ENCODE assay signal across 9 cellular contexts in the genomic region with DNA sequence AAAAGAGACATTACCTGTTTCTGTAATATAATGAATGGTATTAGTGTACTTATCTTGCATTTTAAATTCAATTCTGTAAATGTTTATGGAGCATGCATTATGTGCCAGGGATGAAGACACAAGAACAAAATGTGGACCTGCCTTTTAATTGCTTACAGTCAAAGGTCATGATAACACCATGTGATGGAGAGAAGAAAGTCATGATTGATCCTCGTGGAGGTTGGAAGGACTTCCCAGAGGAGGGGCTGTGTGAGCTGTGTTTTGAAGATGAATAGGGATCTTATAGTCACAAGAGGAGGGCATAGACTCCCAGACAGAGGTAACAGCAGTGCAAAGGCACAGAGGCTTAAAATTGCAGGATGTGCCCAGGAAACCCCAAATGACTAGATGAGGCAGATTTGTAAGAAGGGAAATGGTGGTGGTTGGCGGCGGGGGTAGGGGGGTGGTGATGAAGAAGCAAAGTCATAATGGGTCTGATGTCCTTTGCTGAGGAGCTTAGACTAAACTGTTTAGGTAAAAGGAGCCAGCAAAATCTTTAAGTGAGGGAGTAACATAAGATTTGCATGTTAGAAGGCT.
DNase-seq lines count a peak whose midpoint lies in the region; ATAC-seq lines count a peak whose summit lies in the region.
"Had no signal": no experiment of that assay in that cellular context is flagged by ENCODE, and none has a peak within 500 bp of the region (broad histone marks: within the 10 kb centered on the region; RNA-seq: fewer than 3 reads in every experiment).

No MANE protein-coding gene starts in this region.

- DNase-seq in ELR (ENCODE audit: low read depth) (peak; percentile 40), DMS153 (lab: John Stamatoyannopoulos, UW) (no peak), COR-L47 (lab: John Stamatoyannopoulos, UW) (no peak), glomerular visceral epithelial cell (ENCODE audit: extremely low spot score) (no peak)
- DNase-seq in effector CD4-positive, alpha-beta T cell: peak; percentile 57
- DNase-seq in stimulated activated CD4-positive, alpha-beta T cell treated with anti-CD3 and anti-CD28 coated beads, Interleukin-1b, Interleukin-23, amount 100 ng/mL, for 4 hours (ENCODE audit: low read depth in 2 of 2): peak; percentile 46 to 53
- DNase-seq: NCI-H1694 had no signal

- peak; percentile 45 to 59 for ATAC-seq in activated CD4-positive, CD25-positive, alpha-beta regulatory T cell treated with anti-CD3 and anti-CD28 coated beads, Interleukin-2, amount 50 U/mL, for 24 hours
- no peak for ATAC-seq in GM19023 (IDR thresholded peaks at IDR 0.05; ENCODE audit: unreplicated experiment)

Comparison
In these comparisons a context has a peak if more than half of its experiments do, and no peak if none do; other contexts are left out.
1. DNase-seq: peak in ELR (single experiment), effector CD4-positive, alpha-beta T cell (single experiment) and stimulated activated CD4-positive, alpha-beta T cell treated with anti-CD3 and anti-CD28 coated beads, Interleukin-1b, Interleukin-23, amount 100 ng/mL, for 4 hours (2 of 2); none in DMS153 (single experiment), COR-L47 (single experiment) and glomerular visceral epithelial cell (single experiment).